ENCODE assay signal across 16 cellular contexts in the genomic region with DNA sequence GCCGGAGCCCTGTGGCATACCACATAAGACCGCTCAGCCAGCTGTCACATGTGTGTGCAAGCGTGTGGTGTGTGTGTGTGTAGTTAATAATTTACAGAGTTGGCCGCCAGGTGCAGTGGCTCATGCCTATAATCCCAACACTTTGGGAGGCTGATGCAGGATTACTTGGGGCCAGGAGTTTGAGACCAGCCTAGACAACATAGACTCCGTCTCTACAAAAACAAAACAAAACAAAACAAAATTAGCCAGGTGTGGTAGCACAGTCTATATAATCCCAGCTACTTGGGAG. TPM values are rescaled to one million over a fixed set of nuclear protein-coding genes. Genes with fewer than 3 reads are reported as not detected.
A peak's percentile ranks its signal among the peaks of the same experiment; 100 is the strongest.
DNase-seq lines count a peak whose midpoint lies in the region; ATAC-seq and TF ChIP-seq lines count a peak whose summit lies in the region.
"Had no signal": no experiment of that assay in that cellular context is flagged by ENCODE, and none has a peak within 500 bp of the region (broad histone marks: within the 10 kb centered on the region; RNA-seq: fewer than 3 reads in every experiment).

No MANE protein-coding gene starts in this region.

- 0 out of 2 replicates have a peak overlapping the region, but pooled peaks have one; percentile 24 for H2AK5ac ChIP-seq in IMR-90 (ENCODE audit: low read depth, low read length)

- no peaks in the 10 kb centered on the region for H3K79me1 ChIP-seq in IMR-90 (ENCODE audit: low read depth in 1 of 2, low read length in 2 of 2)

- no peaks in the 10 kb centered on the region for H3K27me3 Mint-ChIP-seq in T-helper 2 cell treated with Interferon-gamma antibody and Interleukin-4, amounts not matched to agents 5 μg/mL and 100 μg/mL, for 36 hours (ENCODE audit: low read depth)
- no peaks in the 10 kb centered on the region for H3K27me3 Mint-ChIP-seq in activated naive CD8-positive, alpha-beta T cell treated with anti-CD3 and anti-CD28 coated beads, Interleukin-2, amount 50 U/mL, for 24 hours
- peaks cover 5% of the 10 kb centered on the region for H3K27me3 Mint-ChIP-seq in nephron (ENCODE audit: low read depth)
- H3K27me3 Mint-ChIP-seq: T-cell had no signal

- no peaks in the 10 kb centered on the region for H3K27me3 ChIP-seq in IMR-90 (ENCODE audit: control insufficient read depth, insufficient read depth, low read length)
- H3K27me3 ChIP-seq: uterus had no signal

- H4K8ac ChIP-seq in IMR-90 (ENCODE audit: low read depth in 2 of 2, low read length in 2 of 2), result no peak overlapping the region

- in situ Hi-C loops in IMR-90 (cut with MboI; ENCODE audit: low sequenced_read_pairs), result no loop called here

- ATAC-seq in IMR-90 (ENCODE audit: low read depth), result no peak
- ATAC-seq in activated naive CD8-positive, alpha-beta T cell treated with anti-CD3 and anti-CD28 coated beads, Interleukin-2, amount 50 U/mL, for 24 hours, result no peak
- ATAC-seq: activated T-cell treated with anti-CD3 and anti-CD28 coated beads, Interleukin-2, amount 50 U/mL, for 4 hours; left cardiac atrium; T-cell had no signal

- H3K23ac ChIP-seq in IMR-90 (ENCODE audit: low read depth, low read length), result no peak overlapping the region

- H3K36me3 ChIP-seq in IMR-90 (ENCODE audit: control insufficient read depth, insufficient read depth, low read length), result no peaks in the 10 kb centered on the region
- H3K36me3 ChIP-seq: uterus had no signal

- H3K4ac ChIP-seq in IMR-90 (ENCODE audit: low read depth, low read length), result no peak overlapping the region

- H3K4me2 ChIP-seq in IMR-90 (ENCODE audit: low read depth, low read length), result no peak overlapping the region

- dilution Hi-C loops in IMR-90 (cut with HindIII; ENCODE audit: low sequenced_read_pairs, unreplicated experiment), result no loop called here

- H2BK20ac ChIP-seq in IMR-90 (ENCODE audit: low read depth, low read length), result no peak overlapping the region

- no peak overlapping the region for H2BK15ac ChIP-seq in IMR-90 (ENCODE audit: low read depth, low read length)

- H3K9ac ChIP-seq in IMR-90 (ENCODE audit: low read depth, low read length), result no peak overlapping the region

- peaks cover 4% of the 10 kb centered on the region; the same call in 1 of the 2 replicates for H3K4me1 ChIP-seq in IMR-90 (ENCODE audit: control insufficient read depth, insufficient read depth, low read length)
- H3K4me1 ChIP-seq: uterus had no signal

- H2AFZ ChIP-seq in IMR-90 (replicated peaks; ENCODE audit: low read length, poor library complexity), result no peak overlapping the region

- H2BK5ac ChIP-seq in IMR-90 (ENCODE audit: low read depth, low read length, poor library complexity, severe bottlenecking), result no peak overlapping the region

- POLR2A ChIA-PET in IMR-90 (lab: Charles Lee; ENCODE audit: unreplicated experiment), result no interaction called here

- 83% methylated on average over 1 of the region's 5 CpGs; no CpG with 5 or more reads in 1 of the 2 experiments for WGBS in IMR-90 (ENCODE audit: extremely low coverage in 2 of 2, insufficient read length in 1 of 2), 2 experiments

- no peak overlapping the region for H2BK120ac ChIP-seq in IMR-90 (ENCODE audit: low read depth, low read length)

- H3K4me3 ChIP-seq in IMR-90 (ENCODE audit: insufficient read depth, low read depth, low read length), result no peak overlapping the region
- H3K4me3 ChIP-seq: uterus had no signal

- no peak overlapping the region for H3K14ac ChIP-seq in IMR-90 (replicated peaks; ENCODE audit: low read depth, low read length)

- no peak for TF ChIP-seq POLR2A in IMR-90 (IDR thresholded peaks at IDR 0.05; ENCODE audit: low read depth, low read length)

- BruUV-seq in IMR-90 (replicated peaks; lab: Mats Ljungman, UMichigan), result no TSS peak

- peaks cover 59% of the 10 kb centered on the region for H3K4me1 Mint-ChIP-seq in T-helper 2 cell treated with Interferon-gamma antibody and Interleukin-4, amounts not matched to agents 5 μg/mL and 100 μg/mL, for 36 hours (ENCODE audit: low read depth)
- peaks cover 69% of the 10 kb centered on the region for H3K4me1 Mint-ChIP-seq in activated naive CD8-positive, alpha-beta T cell treated with anti-CD3 and anti-CD28 coated beads, Interleukin-2, amount 50 U/mL, for 24 hours
- peaks cover 9% of the 10 kb centered on the region for H3K4me1 Mint-ChIP-seq in nephron

- no peak overlapping the region for H3K56ac ChIP-seq in IMR-90 (ENCODE audit: extremely low read depth, insufficient read depth, low read length)

- no peak overlapping the region for H4K91ac ChIP-seq in IMR-90 (ENCODE audit: insufficient read depth, low read depth, low read length)

- CTCF ChIA-PET in IMR-90 (lab: Yijun Ruan, JAX), result no interaction called here

- TF ChIP-seq RAD21 in IMR-90 (IDR thresholded peaks at IDR 0.05; ENCODE audit: low read length), result no peak

- no peak for TF ChIP-seq CTCF in IMR-90 (conservative IDR thresholded peaks at IDR 0.05; ENCODE audit: low read depth, low read length)
- TF ChIP-seq CTCF in nephron (IDR thresholded peaks at IDR 0.05; ENCODE audit: unreplicated experiment in 3 of 3), result no peak

- intact Hi-C loops in IMR-90 (cut with micrococcal nuclease), result no loop called here

- H4K5ac ChIP-seq in IMR-90 (ENCODE audit: low read depth, low read length), result no peak overlapping the region

- no peak for DNase-seq in T-helper 2 cell treated with Interferon-gamma antibody and Interleukin-4, amounts not matched to agents 5 μg/mL and 100 μg/mL, for 36 hours (ENCODE audit: low spot score)
- DNase-seq in T-helper 2 cell (no peak), IMR-90 (no peak), OCI-M2 (lab: John Stamatoyannopoulos, UW; ENCODE audit: unreplicated experiment) (no peak), NCI-H2081 treated with DMSO at 0.1 percent for 48 hours (lab: John Stamatoyannopoulos, UW) (no peak), NCI-H187 treated with DMSO at 0.1 percent for 48 hours (lab: John Stamatoyannopoulos, UW) (no peak)
- no peak for DNase-seq in activated naive CD8-positive, alpha-beta T cell treated with anti-CD3 and anti-CD28 coated beads, Interleukin-2, amount 50 U/mL, for 24 hours
- DNase-seq: activated CD4-positive, CD25-positive, alpha-beta regulatory T cell treated with anti-CD3 and anti-CD28 coated beads, Interleukin-2, amount 50 U/mL, for 72 hours; activated T-cell treated with anti-CD3 and anti-CD28 coated beads, Interleukin-2, amount 50 U/mL, for 4 hours; aorta; KG1; left cardiac atrium; T-cell; uterus had no signal

- no peak overlapping the region for H3K18ac ChIP-seq in IMR-90 (ENCODE audit: low read depth, low read length)

- no peaks in the 10 kb centered on the region for H4K20me1 ChIP-seq in IMR-90 (ENCODE audit: insufficient read depth, low read length)

- H3K9me3 ChIP-seq in IMR-90 (ENCODE audit: control insufficient read depth, insufficient read depth, low read length), result no peaks in the 10 kb centered on the region
- H3K9me3 ChIP-seq: uterus had no signal

- H2AK9ac ChIP-seq in IMR-90 (replicated peaks; ENCODE audit: low read depth, low read length, poor library complexity), result no peak overlapping the region

- H3K9me1 ChIP-seq in IMR-90 (ENCODE audit: insufficient read depth, low read length), result no peaks in the 10 kb centered on the region; the same call in 1 of the 2 replicates

- no peak overlapping the region for H3K27ac ChIP-seq in IMR-90 (ENCODE audit: insufficient read depth, low read length)
- H3K27ac ChIP-seq: uterus had no signal

- H3K36me3 Mint-ChIP-seq in T-helper 2 cell treated with Interferon-gamma antibody and Interleukin-4, amounts not matched to agents 5 μg/mL and 100 μg/mL, for 36 hours (ENCODE audit: low read depth), result no peaks in the 10 kb centered on the region
- H3K36me3 Mint-ChIP-seq in activated naive CD8-positive, alpha-beta T cell treated with anti-CD3 and anti-CD28 coated beads, Interleukin-2, amount 50 U/mL, for 24 hours (ENCODE audit: low read depth), result no peaks in the 10 kb centered on the region
- H3K36me3 Mint-ChIP-seq in nephron (ENCODE audit: low read depth), result no peaks in the 10 kb centered on the region
- H3K36me3 Mint-ChIP-seq: T-cell had no signal

- H3K27ac Mint-ChIP-seq in T-helper 2 cell treated with Interferon-gamma antibody and Interleukin-4, amounts not matched to agents 5 μg/mL and 100 μg/mL, for 36 hours, result peak overlapping the region; percentile 75
- H3K27ac Mint-ChIP-seq in activated naive CD8-positive, alpha-beta T cell treated with anti-CD3 and anti-CD28 coated beads, Interleukin-2, amount 50 U/mL, for 24 hours, result peak overlapping the region; percentile 41
- peak overlapping the region in 2 of 3 experiments; percentile 11 to 24 for H3K27ac Mint-ChIP-seq in nephron

- no peaks in the 10 kb centered on the region for H3K9me3 Mint-ChIP-seq in T-helper 2 cell treated with Interferon-gamma antibody and Interleukin-4, amounts not matched to agents 5 μg/mL and 100 μg/mL, for 36 hours
- H3K9me3 Mint-ChIP-seq in activated naive CD8-positive, alpha-beta T cell treated with anti-CD3 and anti-CD28 coated beads, Interleukin-2, amount 50 U/mL, for 24 hours, result no peaks in the 10 kb centered on the region
- H3K9me3 Mint-ChIP-seq in nephron, result no peaks in the 10 kb centered on the region
- H3K9me3 Mint-ChIP-seq: activated T-cell treated with anti-CD3 and anti-CD28 coated beads, Interleukin-2, amount 50 U/mL, for 4 hours; T-cell had no signal

- no peak overlapping the region for H3K4me3 Mint-ChIP-seq in T-helper 2 cell treated with Interferon-gamma antibody and Interleukin-4, amounts not matched to agents 5 μg/mL and 100 μg/mL, for 36 hours
- no peak overlapping the region for H3K4me3 Mint-ChIP-seq in activated naive CD8-positive, alpha-beta T cell treated with anti-CD3 and anti-CD28 coated beads, Interleukin-2, amount 50 U/mL, for 24 hours
- H3K4me3 Mint-ChIP-seq in nephron, result no peak overlapping the region
- H3K4me3 Mint-ChIP-seq: activated T-cell treated with anti-CD3 and anti-CD28 coated beads, Interleukin-2, amount 50 U/mL, for 4 hours; T-cell had no signal

RNA-seq across cellular contexts. Expression of gene SOCS1, which starts 20.4 kb away (rescaled TPM):
- total RNA-seq in IMR-90 (2012; rRNA removed), result 2.0 and 2.2 TPM in 2 replicates
- polyA plus RNA-seq in IMR-90 (2012; rRNA removed), result 19.9 and 22.0 TPM in 2 replicates
- polyA plus RNA-seq in IMR-90 (2012; cell fraction: cytosol; rRNA removed), result 42.9 and 94.9 TPM in 2 replicates
- 109 and 179 TPM in 2 replicates for polyA plus RNA-seq in IMR-90 (2012; cell fraction: nucleus; rRNA removed; ENCODE audit: low replicate concordance)

RNA-seq across cellular contexts. Expression of gene TNP2, which starts 33.5 kb away (rescaled TPM):
- not detected in 2 replicates for total RNA-seq in IMR-90 (2012; rRNA removed)
- not detected in 2 replicates for polyA plus RNA-seq in IMR-90 (2012; rRNA removed)
- polyA plus RNA-seq in IMR-90 (2012; cell fraction: cytosol; rRNA removed), result not detected in 2 replicates
- not detected in 2 replicates for polyA plus RNA-seq in IMR-90 (2012; cell fraction: nucleus; rRNA removed; ENCODE audit: low replicate concordance)
- total RNA-seq: activated T-cell treated with anti-CD3 and anti-CD28 coated beads, Interleukin-2, amount 50 U/mL, for 4 hours; aorta; left cardiac atrium; posterior vena cava; T-cell; uterus had no signal
- polyA plus RNA-seq: aorta had no signal

RNA-seq across cellular contexts. Expression of gene PRM3, which starts 37.8 kb away (rescaled TPM):
- not detected in 2 replicates for total RNA-seq in IMR-90 (2012; rRNA removed)
- not detected in 2 replicates for polyA plus RNA-seq in IMR-90 (2012; rRNA removed)
- polyA plus RNA-seq in IMR-90 (2012; cell fraction: cytosol; rRNA removed), result not detected in 2 replicates
- not detected in 2 replicates for polyA plus RNA-seq in IMR-90 (2012; cell fraction: nucleus; rRNA removed; ENCODE audit: low replicate concordance)
- total RNA-seq: activated T-cell treated with anti-CD3 and anti-CD28 coated beads, Interleukin-2, amount 50 U/mL, for 4 hours; aorta; left cardiac atrium; posterior vena cava; T-cell; uterus had no signal
- polyA plus RNA-seq: aorta had no signal

RNA-seq across cellular contexts. Expression of gene PRM2, which starts 40.6 kb away (rescaled TPM):
- not detected in 2 replicates for total RNA-seq in IMR-90 (2012; rRNA removed)
- not detected in 2 replicates for polyA plus RNA-seq in IMR-90 (2012; rRNA removed)
- not detected in 2 replicates for polyA plus RNA-seq in IMR-90 (2012; cell fraction: cytosol; rRNA removed)
- not detected in 2 replicates for polyA plus RNA-seq in IMR-90 (2012; cell fraction: nucleus; rRNA removed; ENCODE audit: low replicate concordance)
- total RNA-seq: activated T-cell treated with anti-CD3 and anti-CD28 coated beads, Interleukin-2, amount 50 U/mL, for 4 hours; aorta; left cardiac atrium; posterior vena cava; T-cell; uterus had no signal
- polyA plus RNA-seq: aorta had no signal

RNA-seq across cellular contexts. Expression of gene PRM1, which starts 45.5 kb away (rescaled TPM):
- total RNA-seq in IMR-90 (2012; rRNA removed), result not detected in 2 replicates
- polyA plus RNA-seq in IMR-90 (2012; rRNA removed), result not detected in 2 replicates
- polyA plus RNA-seq in IMR-90 (2012; cell fraction: cytosol; rRNA removed), result not detected in 2 replicates
- polyA plus RNA-seq in IMR-90 (2012; cell fraction: nucleus; rRNA removed; ENCODE audit: low replicate concordance), result not detected in 2 replicates
- total RNA-seq: activated T-cell treated with anti-CD3 and anti-CD28 coated beads, Interleukin-2, amount 50 U/mL, for 4 hours; aorta; left cardiac atrium; posterior vena cava; T-cell; uterus had no signal
- polyA plus RNA-seq: aorta had no signal

Comparison
In these comparisons a context has a peak if more than half of its experiments do, and no peak if none do; other contexts are left out.
1. H3K27ac Mint-ChIP-seq: peak in every context shown above with its lines; median percentile 75 in T-helper 2 cell treated with Interferon-gamma antibody and Interleukin-4, amounts not matched to agents 5 μg/mL and 100 μg/mL, for 36 hours; 41 in activated naive CD8-positive, alpha-beta T cell treated with anti-CD3 and anti-CD28 coated beads, Interleukin-2, amount 50 U/mL, for 24 hours; 18 in nephron.